Comparison of ENCODE assay signal across 29 cellular contexts in the genomic region with DNA sequence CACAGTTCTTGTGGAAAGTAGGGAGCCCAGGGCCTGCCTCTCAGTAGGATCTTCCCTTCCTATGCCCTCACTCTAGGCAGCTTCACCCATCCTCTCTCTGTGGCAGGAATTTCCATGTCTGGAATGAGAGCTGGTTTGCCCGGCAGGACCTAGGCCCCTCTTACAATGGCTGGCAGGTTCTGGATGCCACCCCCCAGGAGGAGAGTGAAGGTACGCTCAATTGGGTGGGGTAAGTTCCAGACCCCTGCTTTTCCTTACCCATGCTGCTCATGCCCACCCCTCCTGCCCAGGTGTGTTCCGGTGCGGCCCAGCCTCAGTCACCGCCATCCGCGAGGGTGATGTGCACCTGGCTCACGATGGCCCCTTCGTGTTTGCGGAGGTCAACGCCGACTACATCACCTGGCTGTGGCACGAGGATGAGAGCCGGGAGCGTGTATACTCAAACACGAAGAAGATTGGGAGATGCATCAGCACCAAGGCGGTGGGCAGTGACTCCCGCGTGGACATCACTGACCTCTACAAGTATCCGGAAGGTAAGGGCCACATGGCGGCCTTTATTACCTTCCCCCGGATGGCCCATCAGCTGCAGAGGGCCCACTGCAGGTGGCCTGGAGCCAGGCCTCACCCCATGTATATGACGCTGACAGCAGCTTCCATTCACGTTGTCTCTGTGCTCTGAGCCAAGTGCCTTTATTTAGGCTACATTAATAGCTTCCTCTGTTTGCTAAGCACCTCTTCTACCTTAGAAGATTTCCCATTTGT. TPM values are rescaled to one million over a fixed set of nuclear protein-coding genes. Genes with fewer than 3 reads are reported as not detected.
"Had no signal": no experiment of that assay in that cellular context is flagged by ENCODE, and none has a peak within 500 bp of the region (broad histone marks: within the 10 kb centered on the region; RNA-seq: fewer than 3 reads in every experiment).

No MANE protein-coding gene starts in this region.

- H3K36me3 Mint-ChIP-seq: memory B cell; mesothelial cell of epicardium; naive B cell; natural killer cell treated with Interleukin-12 subunit alpha and Interleukin-12 subunit beta and Interleukin-15 and Interleukin-18, amount 100 ng/mL, for 72 hours had no signal

- H3K4me1 Mint-ChIP-seq: memory B cell; mesothelial cell of epicardium; naive B cell; neural crest cell; stimulated activated naive CD8-positive, alpha-beta T cell treated with anti-CD3 and anti-CD28 coated beads, Interleukin-15, amount 100 ng/mL, for 72 hours had no signal

- H3K9me3 Mint-ChIP-seq: natural killer cell treated with Interleukin-12 subunit alpha and Interleukin-12 subunit beta and Interleukin-15 and Interleukin-18, amount 100 ng/mL, for 72 hours had no signal

- ATAC-seq: gastrocnemius medialis; left ventricle myocardium superior; mucosa of descending colon; stimulated activated naive CD8-positive, alpha-beta T cell treated with anti-CD3 and anti-CD28 coated beads, Interleukin-15, amount 100 ng/mL, for 72 hours; upper lobe of right lung had no signal

- H3K36me3 ChIP-seq: gastrocnemius medialis, neutrophil, right lobe of liver, suprapubic skin, transverse colon, upper lobe of right lung, uterus had no signal

- H3K27ac Mint-ChIP-seq: memory B cell; mesothelial cell of epicardium; naive B cell; natural killer cell treated with Interleukin-12 subunit alpha and Interleukin-12 subunit beta and Interleukin-15 and Interleukin-18, amount 100 ng/mL, for 72 hours; stimulated activated naive CD8-positive, alpha-beta T cell treated with anti-CD3 and anti-CD28 coated beads, Interleukin-15, amount 100 ng/mL, for 72 hours had no signal

- H3K4me1 ChIP-seq: gastrocnemius medialis, right lobe of liver, suprapubic skin, transverse colon, upper lobe of right lung, uterus had no signal

- H3K4me2 ChIP-seq: smooth muscle cell had no signal

- H3K4me3 Mint-ChIP-seq: memory B cell; mesothelial cell of epicardium; naive B cell; natural killer cell treated with Interleukin-12 subunit alpha and Interleukin-12 subunit beta and Interleukin-15 and Interleukin-18, amount 100 ng/mL, for 72 hours; neural crest cell; stimulated activated naive CD8-positive, alpha-beta T cell treated with anti-CD3 and anti-CD28 coated beads, Interleukin-15, amount 100 ng/mL, for 72 hours had no signal

- H3K9me3 ChIP-seq: gastrocnemius medialis, neutrophil, suprapubic skin, transverse colon, upper lobe of right lung, uterus had no signal

- H3K27me3 ChIP-seq: gastrocnemius medialis, right lobe of liver, transverse colon, upper lobe of right lung, uterus had no signal

- DNase-seq: cortex of kidney; effector CD4-positive, alpha-beta T cell; gastrocnemius medialis; left ventricle myocardium superior; naive B cell; retina; right lobe of liver; stimulated activated CD4-positive, alpha-beta T cell treated with anti-CD3 and anti-CD28 coated beads, Interleukin-12 subunit alpha, Interleukin-12 subunit beta, amount 100 ng/mL, for 4 hours; stimulated activated CD4-positive, alpha-beta T cell treated with anti-CD3 and anti-CD28 coated beads, Interleukin-1b, Interleukin-23, amount 100 ng/mL, for 48 hours; stimulated activated CD4-positive, alpha-beta T cell treated with anti-CD3 and anti-CD28 coated beads, Interleukin-4, amount 100 ng/mL, for 1 hour; stimulated activated CD8-positive, alpha-beta memory T cell treated with anti-CD3 and anti-CD28 coated beads, Interleukin-4, amount 100 ng/mL, for 48 hours; stimulated activated naive CD4-positive, alpha-beta T cell; stimulated activated naive CD8-positive, alpha-beta T cell treated with anti-CD3 and anti-CD28 coated beads, Interleukin-15, amount 100 ng/mL, for 72 hours; transverse colon; upper lobe of right lung; uterus had no signal

- H3K4me3 ChIP-seq: gastrocnemius medialis, lung, mucosa of descending colon, right lobe of liver, smooth muscle cell, suprapubic skin, transverse colon, upper lobe of right lung, uterus had no signal

- H3K27ac ChIP-seq: gastrocnemius medialis, neutrophil, right lobe of liver, suprapubic skin, transverse colon, upper lobe of right lung, uterus had no signal

RNA-seq across cellular contexts. Expression of a gene that starts 22.8 kb away (rescaled TPM):
- total RNA-seq: dermis microvascular lymphatic vessel endothelial cell; gastrocnemius medialis; glomerular endothelial cell; left ventricle myocardium superior; lung; mesothelial cell of epicardium; mucosa of descending colon; natural killer cell treated with Interleukin-12 subunit alpha and Interleukin-12 subunit beta and Interleukin-15 and Interleukin-18, amount 100 ng/mL, for 72 hours; neural crest cell; omental fat pad; pulmonary artery endothelial cell; right lobe of liver; smooth muscle cell; upper lobe of right lung; uterus had no signal
